ENCODE assay signal across 8 cellular contexts in the genomic region with DNA sequence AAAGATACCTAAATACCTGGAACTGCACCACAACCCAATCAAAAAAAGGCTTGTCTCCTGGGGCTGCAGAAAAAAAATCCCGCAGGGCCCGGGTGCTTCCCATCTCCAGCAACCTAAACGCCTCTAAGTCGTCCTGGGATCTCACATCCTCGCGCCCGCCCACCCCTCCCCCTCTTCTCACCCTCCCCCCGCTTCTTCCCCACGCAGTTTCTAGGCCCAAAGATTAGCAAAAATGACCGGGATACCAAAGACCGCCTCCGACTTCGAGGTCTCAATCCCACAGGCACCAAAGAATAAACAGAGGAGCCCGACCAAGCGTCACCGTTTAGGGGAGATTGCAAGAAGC. TPM values are rescaled to one million over a fixed set of nuclear protein-coding genes. Genes with fewer than 3 reads are reported as not detected.
DNase-seq lines count a peak whose midpoint lies in the region; ATAC-seq and TF ChIP-seq lines count a peak whose summit lies in the region.

No MANE protein-coding gene starts in this region.

- H3K36me3 ChIP-seq in KOPT-K1 (ENCODE audit: insufficient read depth, low read length), result no peaks in the 10 kb centered on the region
- no peaks in the 10 kb centered on the region for H3K36me3 ChIP-seq in sigmoid colon

- H3K27ac Mint-ChIP-seq in activated naive CD8-positive, alpha-beta T cell, result peak overlapping the region; percentile 55

- H3K4me3 Mint-ChIP-seq in activated naive CD8-positive, alpha-beta T cell, result peak overlapping the region; percentile 100

- H3K27me3 Mint-ChIP-seq in activated naive CD8-positive, alpha-beta T cell, result no peaks in the 10 kb centered on the region

- peaks cover 41% of the 10 kb centered on the region for H3K4me1 Mint-ChIP-seq in activated naive CD8-positive, alpha-beta T cell (ENCODE audit: low read depth)

- H3K27me3 ChIP-seq in sigmoid colon, result no peaks in the 10 kb centered on the region

- H3K9me3 ChIP-seq in KOPT-K1 (ENCODE audit: insufficient read depth, low read length, poor library complexity, severe bottlenecking) (no peaks in the 10 kb centered on the region), sigmoid colon (no peaks in the 10 kb centered on the region)

- peaks cover 0 to 8% (median 3%) of the 10 kb centered on the region in 4 donors for H3K4me1 ChIP-seq in sigmoid colon

- peak overlapping the region; percentile 92 for H3K27ac ChIP-seq in KOPT-K1 (ENCODE audit: low read depth, low read length, poor library complexity, severe bottlenecking)
- peak overlapping the region; percentile 84 to 92 (median 90) for H3K27ac ChIP-seq in sigmoid colon

- intact Hi-C loops in left ventricle myocardium superior (cut with micrococcal nuclease) (no loop called here), sigmoid colon (cut with DNase I) (loop anchor here (10.0 kb wide), 2 partner anchors 109 to 319 kb away; partner anchors contain the start of genes COX7B, MAGT1 and PGK1)

- no peaks in the 10 kb centered on the region for H3K9me3 Mint-ChIP-seq in activated naive CD8-positive, alpha-beta T cell (ENCODE audit: low read depth)

- DNase-seq in D341Med (ENCODE audit: low spot score) (peak; percentile 67), left ventricle myocardium superior (no peak), sigmoid colon (no peak), HCEC 1CT (no peak)
- no peak for DNase-seq in activated CD4-positive, CD25-positive, alpha-beta regulatory T cell (lab: John Stamatoyannopoulos, UW)

- 0 to 1% methylated on average over 16 of the region's 16 CpGs for WGBS in sigmoid colon, 2 donors

- no peak for TF ChIP-seq EP300 in sigmoid colon (IDR thresholded peaks at IDR 0.05)

- H3K36me3 Mint-ChIP-seq in activated naive CD8-positive, alpha-beta T cell, result no peaks in the 10 kb centered on the region

- TF ChIP-seq CTCF in sigmoid colon (IDR thresholded peaks at IDR 0.05), result no peak

- peak; percentile 51 for ATAC-seq in left ventricle myocardium superior
- ATAC-seq in GM18519 (IDR thresholded peaks at IDR 0.05; ENCODE audit: low FRiP score, unreplicated experiment), result no peak

- H3K4me3 ChIP-seq in sigmoid colon, result peak overlapping the region; percentile 61 to 68 (median 62)

- no peak for TF ChIP-seq POLR2A in sigmoid colon (IDR thresholded peaks at IDR 0.05)

RNA-seq across cellular contexts. Expression of gene ATRX, which starts 0.6 kb away (rescaled TPM):
- 87.8 TPM for total RNA-seq in left ventricle myocardium superior
- 100 to 1,000 TPM; 102 to 142 (median 140) TPM for total RNA-seq in sigmoid colon
- polyA plus RNA-seq in sigmoid colon, result 10 to 100 TPM in 1 of 3 donors, 1 to 10 TPM in 2; 4.6 to 15.6 (median 6.0) TPM
